ENCODE assay signal across 6 cellular contexts in genomic region chr10:60403168-60403873, GRCh38.
"Had no signal": no experiment of that assay in that cellular context is flagged by ENCODE, and none has a peak within 500 bp of the region (broad histone marks: within the 10 kb centered on the region; RNA-seq: fewer than 3 reads in every experiment).

No MANE protein-coding gene starts in this region.

- DNase-seq: GM23248, GOT3, H9, HCEC 1CT, KBM-7 had no signal

- FAIRE-seq: HTR-8/SVneo had no signal

- H3K4me3 ChIP-seq: GM23248 had no signal

- H3K27ac ChIP-seq: GM23248 had no signal

- H3K9ac ChIP-seq: GM23248 had no signal

- H2AFZ ChIP-seq: GM23248 had no signal
